ENCODE assay signal across 1 cellular context in the genomic region with DNA sequence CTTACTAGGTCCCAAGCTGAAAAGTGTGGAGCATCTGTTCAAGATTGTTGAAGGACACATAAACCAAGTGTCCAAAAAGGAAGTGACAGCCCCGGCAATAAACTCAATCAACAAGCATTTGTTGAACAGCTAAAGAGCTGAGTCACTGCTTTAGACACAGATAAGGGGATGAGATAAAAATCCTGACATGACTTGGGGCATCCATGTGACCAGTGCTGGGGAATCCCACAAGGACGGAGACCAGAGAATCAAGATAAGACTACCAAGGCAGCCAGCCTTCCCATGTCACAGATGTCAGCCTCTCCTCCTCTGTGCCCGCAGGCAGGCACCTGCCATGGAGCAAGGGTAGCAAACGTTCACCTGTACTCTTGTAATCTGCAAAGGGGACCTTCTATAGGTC.
TF ChIP-seq lines count a peak whose summit lies in the region.

No MANE protein-coding gene starts in this region.

TF ChIP-seq in K562, 482 proteins besides CTCF, POLR2A, EP300 and RAD21 (continued from another document and continues in another):
- TF ChIP-seq TRIM25 (IDR thresholded peaks at IDR 0.05; ENCODE audit: borderline replicate concordance) (no peak), GATAD2B (IDR thresholded peaks at IDR 0.05; ENCODE audit: borderline replicate concordance) (no peak), TAF1 (IDR thresholded peaks at IDR 0.05; ENCODE audit: control insufficient read depth, extremely low read depth, insufficient read depth, low read length, severe bottlenecking) (no peak), ZNF764 (CRISPR knock-in tag; IDR thresholded peaks at IDR 0.05; ENCODE audit: low read depth) (no peak), MBD1 (CRISPR knock-in tag; IDR thresholded peaks at IDR 0.05) (no peak), ZNF121 (CRISPR knock-in tag; conservative IDR thresholded peaks at IDR 0.05) (no peak), FOXJ2 (tag; IDR thresholded peaks at IDR 0.05) (peak; percentile 91), RBFOX2 (IDR thresholded peaks at IDR 0.05; ENCODE audit: low read depth, low read length) (no peak), FOXJ3 (CRISPR knock-in tag; IDR thresholded peaks at IDR 0.05) (no peak), ARID4B (CRISPR knock-in tag; IDR thresholded peaks at IDR 0.05) (no peak), NCOR1 (IDR thresholded peaks at IDR 0.05) (0 out of 2 replicates have a peak, but pooled peaks have one; percentile 10), ILK (tag; IDR thresholded peaks at IDR 0.05; ENCODE audit: borderline replicate concordance, low read depth) (no peak), USF1 (CRISPR knock-in tag; IDR thresholded peaks at IDR 0.05) (no peak), MTA2 (IDR thresholded peaks at IDR 0.05; ENCODE audit: low read depth) (no peak), MCM3 (IDR thresholded peaks at IDR 0.05) (no peak), PHB2 (IDR thresholded peaks at IDR 0.05; ENCODE audit: low read depth) (no peak), ZNF699 (CRISPR knock-in tag; IDR thresholded peaks at IDR 0.05; ENCODE audit: insufficient replicate concordance) (no peak), ZNF780A (CRISPR knock-in tag; IDR thresholded peaks at IDR 0.05) (no peak), MECOM (CRISPR knock-in tag; IDR thresholded peaks at IDR 0.05) (no peak), ZBED1 (IDR thresholded peaks at IDR 0.05) (no peak), TAF15 (IDR thresholded peaks at IDR 0.05; ENCODE audit: low read depth, low read length) (no peak), ZNF785 (CRISPR knock-in tag; IDR thresholded peaks at IDR 0.05) (no peak), NCOA1 (IDR thresholded peaks at IDR 0.05; ENCODE audit: low read depth) (no peak), HOXB6 (CRISPR knock-in tag; IDR thresholded peaks at IDR 0.05; ENCODE audit: borderline replicate concordance) (no peak)
- TF ChIP-seq, protein P1, sequence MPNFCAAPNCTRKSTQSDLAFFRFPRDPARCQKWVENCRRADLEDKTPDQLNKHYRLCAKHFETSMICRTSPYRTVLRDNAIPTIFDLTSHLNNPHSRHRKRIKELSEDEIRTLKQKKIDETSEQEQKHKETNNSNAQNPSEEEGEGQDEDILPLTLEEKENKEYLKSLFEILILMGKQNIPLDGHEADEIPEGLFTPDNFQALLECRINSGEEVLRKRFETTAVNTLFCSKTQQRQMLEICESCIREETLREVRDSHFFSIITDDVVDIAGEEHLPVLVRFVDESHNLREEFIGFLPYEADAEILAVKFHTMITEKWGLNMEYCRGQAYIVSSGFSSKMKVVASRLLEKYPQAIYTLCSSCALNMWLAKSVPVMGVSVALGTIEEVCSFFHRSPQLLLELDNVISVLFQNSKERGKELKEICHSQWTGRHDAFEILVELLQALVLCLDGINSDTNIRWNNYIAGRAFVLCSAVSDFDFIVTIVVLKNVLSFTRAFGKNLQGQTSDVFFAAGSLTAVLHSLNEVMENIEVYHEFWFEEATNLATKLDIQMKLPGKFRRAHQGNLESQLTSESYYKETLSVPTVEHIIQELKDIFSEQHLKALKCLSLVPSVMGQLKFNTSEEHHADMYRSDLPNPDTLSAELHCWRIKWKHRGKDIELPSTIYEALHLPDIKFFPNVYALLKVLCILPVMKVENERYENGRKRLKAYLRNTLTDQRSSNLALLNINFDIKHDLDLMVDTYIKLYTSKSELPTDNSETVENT (CRISPR knock-in tag; IDR thresholded peaks at IDR 0.05): no peak
- TF ChIP-seq, protein P2, sequence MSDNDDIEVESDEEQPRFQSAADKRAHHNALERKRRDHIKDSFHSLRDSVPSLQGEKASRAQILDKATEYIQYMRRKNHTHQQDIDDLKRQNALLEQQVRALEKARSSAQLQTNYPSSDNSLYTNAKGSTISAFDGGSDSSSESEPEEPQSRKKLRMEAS (CRISPR knock-in tag; IDR thresholded peaks at IDR 0.05): no peak
- TF ChIP-seq, protein P3, sequence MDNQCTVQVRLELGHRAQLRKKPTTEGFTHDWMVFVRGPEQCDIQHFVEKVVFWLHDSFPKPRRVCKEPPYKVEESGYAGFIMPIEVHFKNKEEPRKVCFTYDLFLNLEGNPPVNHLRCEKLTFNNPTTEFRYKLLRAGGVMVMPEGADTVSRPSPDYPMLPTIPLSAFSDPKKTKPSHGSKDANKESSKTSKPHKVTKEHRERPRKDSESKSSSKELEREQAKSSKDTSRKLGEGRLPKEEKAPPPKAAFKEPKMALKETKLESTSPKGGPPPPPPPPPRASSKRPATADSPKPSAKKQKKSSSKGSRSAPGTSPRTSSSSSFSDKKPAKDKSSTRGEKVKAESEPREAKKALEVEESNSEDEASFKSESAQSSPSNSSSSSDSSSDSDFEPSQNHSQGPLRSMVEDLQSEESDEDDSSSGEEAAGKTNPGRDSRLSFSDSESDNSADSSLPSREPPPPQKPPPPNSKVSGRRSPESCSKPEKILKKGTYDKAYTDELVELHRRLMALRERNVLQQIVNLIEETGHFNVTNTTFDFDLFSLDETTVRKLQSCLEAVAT (IDR thresholded peaks at IDR 0.05): no peak
- TF ChIP-seq, protein P4, sequence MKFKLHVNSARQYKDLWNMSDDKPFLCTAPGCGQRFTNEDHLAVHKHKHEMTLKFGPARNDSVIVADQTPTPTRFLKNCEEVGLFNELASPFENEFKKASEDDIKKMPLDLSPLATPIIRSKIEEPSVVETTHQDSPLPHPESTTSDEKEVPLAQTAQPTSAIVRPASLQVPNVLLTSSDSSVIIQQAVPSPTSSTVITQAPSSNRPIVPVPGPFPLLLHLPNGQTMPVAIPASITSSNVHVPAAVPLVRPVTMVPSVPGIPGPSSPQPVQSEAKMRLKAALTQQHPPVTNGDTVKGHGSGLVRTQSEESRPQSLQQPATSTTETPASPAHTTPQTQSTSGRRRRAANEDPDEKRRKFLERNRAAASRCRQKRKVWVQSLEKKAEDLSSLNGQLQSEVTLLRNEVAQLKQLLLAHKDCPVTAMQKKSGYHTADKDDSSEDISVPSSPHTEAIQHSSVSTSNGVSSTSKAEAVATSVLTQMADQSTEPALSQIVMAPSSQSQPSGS (CRISPR knock-in tag; IDR thresholded peaks at IDR 0.05): no peak
- TF ChIP-seq, protein P5, sequence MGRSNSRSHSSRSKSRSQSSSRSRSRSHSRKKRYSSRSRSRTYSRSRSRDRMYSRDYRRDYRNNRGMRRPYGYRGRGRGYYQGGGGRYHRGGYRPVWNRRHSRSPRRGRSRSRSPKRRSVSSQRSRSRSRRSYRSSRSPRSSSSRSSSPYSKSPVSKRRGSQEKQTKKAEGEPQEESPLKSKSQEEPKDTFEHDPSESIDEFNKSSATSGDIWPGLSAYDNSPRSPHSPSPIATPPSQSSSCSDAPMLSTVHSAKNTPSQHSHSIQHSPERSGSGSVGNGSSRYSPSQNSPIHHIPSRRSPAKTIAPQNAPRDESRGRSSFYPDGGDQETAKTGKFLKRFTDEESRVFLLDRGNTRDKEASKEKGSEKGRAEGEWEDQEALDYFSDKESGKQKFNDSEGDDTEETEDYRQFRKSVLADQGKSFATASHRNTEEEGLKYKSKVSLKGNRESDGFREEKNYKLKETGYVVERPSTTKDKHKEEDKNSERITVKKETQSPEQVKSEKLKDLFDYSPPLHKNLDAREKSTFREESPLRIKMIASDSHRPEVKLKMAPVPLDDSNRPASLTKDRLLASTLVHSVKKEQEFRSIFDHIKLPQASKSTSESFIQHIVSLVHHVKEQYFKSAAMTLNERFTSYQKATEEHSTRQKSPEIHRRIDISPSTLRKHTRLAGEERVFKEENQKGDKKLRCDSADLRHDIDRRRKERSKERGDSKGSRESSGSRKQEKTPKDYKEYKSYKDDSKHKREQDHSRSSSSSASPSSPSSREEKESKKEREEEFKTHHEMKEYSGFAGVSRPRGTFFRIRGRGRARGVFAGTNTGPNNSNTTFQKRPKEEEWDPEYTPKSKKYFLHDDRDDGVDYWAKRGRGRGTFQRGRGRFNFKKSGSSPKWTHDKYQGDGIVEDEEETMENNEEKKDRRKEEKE (IDR thresholded peaks at IDR 0.05; ENCODE audit: borderline replicate concordance in 1 of 2, control insufficient read depth in 1 of 2, low read depth in 2 of 2, low read length in 1 of 2): no peak
- TF ChIP-seq, protein P6, sequence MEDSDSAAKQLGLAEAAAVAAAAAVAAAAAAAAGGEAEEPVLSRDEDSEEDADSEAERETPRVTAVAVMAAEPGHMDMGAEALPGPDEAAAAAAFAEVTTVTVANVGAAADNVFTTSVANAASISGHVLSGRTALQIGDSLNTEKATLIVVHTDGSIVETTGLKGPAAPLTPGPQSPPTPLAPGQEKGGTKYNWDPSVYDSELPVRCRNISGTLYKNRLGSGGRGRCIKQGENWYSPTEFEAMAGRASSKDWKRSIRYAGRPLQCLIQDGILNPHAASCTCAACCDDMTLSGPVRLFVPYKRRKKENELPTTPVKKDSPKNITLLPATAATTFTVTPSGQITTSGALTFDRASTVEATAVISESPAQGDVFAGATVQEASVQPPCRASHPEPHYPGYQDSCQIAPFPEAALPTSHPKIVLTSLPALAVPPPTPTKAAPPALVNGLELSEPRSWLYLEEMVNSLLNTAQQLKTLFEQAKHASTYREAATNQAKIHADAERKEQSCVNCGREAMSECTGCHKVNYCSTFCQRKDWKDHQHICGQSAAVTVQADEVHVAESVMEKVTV (CRISPR knock-in tag; IDR thresholded peaks at IDR 0.05): no peak
- TF ChIP-seq, protein P7, sequence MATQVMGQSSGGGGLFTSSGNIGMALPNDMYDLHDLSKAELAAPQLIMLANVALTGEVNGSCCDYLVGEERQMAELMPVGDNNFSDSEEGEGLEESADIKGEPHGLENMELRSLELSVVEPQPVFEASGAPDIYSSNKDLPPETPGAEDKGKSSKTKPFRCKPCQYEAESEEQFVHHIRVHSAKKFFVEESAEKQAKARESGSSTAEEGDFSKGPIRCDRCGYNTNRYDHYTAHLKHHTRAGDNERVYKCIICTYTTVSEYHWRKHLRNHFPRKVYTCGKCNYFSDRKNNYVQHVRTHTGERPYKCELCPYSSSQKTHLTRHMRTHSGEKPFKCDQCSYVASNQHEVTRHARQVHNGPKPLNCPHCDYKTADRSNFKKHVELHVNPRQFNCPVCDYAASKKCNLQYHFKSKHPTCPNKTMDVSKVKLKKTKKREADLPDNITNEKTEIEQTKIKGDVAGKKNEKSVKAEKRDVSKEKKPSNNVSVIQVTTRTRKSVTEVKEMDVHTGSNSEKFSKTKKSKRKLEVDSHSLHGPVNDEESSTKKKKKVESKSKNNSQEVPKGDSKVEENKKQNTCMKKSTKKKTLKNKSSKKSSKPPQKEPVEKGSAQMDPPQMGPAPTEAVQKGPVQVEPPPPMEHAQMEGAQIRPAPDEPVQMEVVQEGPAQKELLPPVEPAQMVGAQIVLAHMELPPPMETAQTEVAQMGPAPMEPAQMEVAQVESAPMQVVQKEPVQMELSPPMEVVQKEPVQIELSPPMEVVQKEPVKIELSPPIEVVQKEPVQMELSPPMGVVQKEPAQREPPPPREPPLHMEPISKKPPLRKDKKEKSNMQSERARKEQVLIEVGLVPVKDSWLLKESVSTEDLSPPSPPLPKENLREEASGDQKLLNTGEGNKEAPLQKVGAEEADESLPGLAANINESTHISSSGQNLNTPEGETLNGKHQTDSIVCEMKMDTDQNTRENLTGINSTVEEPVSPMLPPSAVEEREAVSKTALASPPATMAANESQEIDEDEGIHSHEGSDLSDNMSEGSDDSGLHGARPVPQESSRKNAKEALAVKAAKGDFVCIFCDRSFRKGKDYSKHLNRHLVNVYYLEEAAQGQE (CRISPR knock-in tag; IDR thresholded peaks at IDR 0.05; ENCODE audit: low read depth): no peak
